1 cellular context compared by ENCODE assay signal in genomic region chr11:64888406-64888757, GRCh38.
TF ChIP-seq lines count a peak whose summit lies in the region.

No MANE protein-coding gene starts in this region.

TF ChIP-seq in HepG2, 621 proteins besides CTCF, POLR2A, EP300 and RAD21 (continues in another document):
- TF ChIP-seq POLR2AphosphoS5 (IDR thresholded peaks at IDR 0.05; ENCODE audit: low read depth, low read length) (peak; percentile 7; the same call in 1 of the 2 replicates), TAF15 (IDR thresholded peaks at IDR 0.05; ENCODE audit: low read depth, low read length, poor library complexity, severe bottlenecking) (peak; percentile 25), ATF3 (CRISPR knock-in tag; IDR thresholded peaks at IDR 0.05) (no peak), NR2F6 (IDR thresholded peaks at IDR 0.05) (peak; percentile 31; the same call in 1 of the 2 replicates), NR2F6 (CRISPR knock-in tag; IDR thresholded peaks at IDR 0.05) (no peak), ZNF530 (CRISPR knock-in tag; IDR thresholded peaks at IDR 0.05; ENCODE audit: low read depth) (no peak), ZBTB49 (CRISPR knock-in tag; IDR thresholded peaks at IDR 0.05; ENCODE audit: borderline replicate concordance) (no peak), MBD4 (IDR thresholded peaks at IDR 0.05; ENCODE audit: borderline replicate concordance, low read length) (no peak), BORCS8-MEF2B (CRISPR knock-in tag; IDR thresholded peaks at IDR 0.05) (0 out of 2 replicates have a peak, but pooled peaks have one; percentile 4), KIAA2018 (CRISPR knock-in tag; IDR thresholded peaks at IDR 0.05; ENCODE audit: borderline replicate concordance) (no peak), ZNF280D (CRISPR knock-in tag; IDR thresholded peaks at IDR 0.05) (0 out of 2 replicates have a peak, but pooled peaks have one; percentile 18), ZNF576 (CRISPR knock-in tag; IDR thresholded peaks at IDR 0.05) (no peak), ZNF773 (CRISPR knock-in tag; IDR thresholded peaks at IDR 0.05; ENCODE audit: borderline replicate concordance) (no peak), ZNF460 (CRISPR knock-in tag; IDR thresholded peaks at IDR 0.05; ENCODE audit: borderline replicate concordance) (no peak), HMGXB4 (CRISPR knock-in tag; IDR thresholded peaks at IDR 0.05; ENCODE audit: borderline replicate concordance in 1 of 2, low read depth in 1 of 2) (0 out of 4 replicates have a peak, but pooled peaks of 1 of the 2 experiments have one; percentile 2), IKZF4 (CRISPR knock-in tag; IDR thresholded peaks at IDR 0.05; ENCODE audit: borderline replicate concordance, low read depth, not compliant biosample characterization) (peak; percentile 14), ZNF547 (CRISPR knock-in tag; IDR thresholded peaks at IDR 0.05) (no peak), ZFP36 (IDR thresholded peaks at IDR 0.05; ENCODE audit: borderline replicate concordance, low read depth, low read length, partially characterized antibody) (no peak), THAP7 (CRISPR knock-in tag; IDR thresholded peaks at IDR 0.05) (no peak), ZBTB43 (CRISPR knock-in tag; conservative IDR thresholded peaks at IDR 0.05) (no peak), ZNF230 (CRISPR knock-in tag; IDR thresholded peaks at IDR 0.05) (no peak), THAP9 (CRISPR knock-in tag; IDR thresholded peaks at IDR 0.05; ENCODE audit: borderline replicate concordance) (no peak), SMARCC2 (IDR thresholded peaks at IDR 0.05) (no peak), USF2 (IDR thresholded peaks at IDR 0.05; ENCODE audit: low read depth, low read length) (no peak), USF2 (CRISPR knock-in tag; IDR thresholded peaks at IDR 0.05; ENCODE audit: borderline replicate concordance) (no peak), ZNF33A (CRISPR knock-in tag; IDR thresholded peaks at IDR 0.05; ENCODE audit: borderline replicate concordance) (no peak), FOSL1 (CRISPR knock-in tag; IDR thresholded peaks at IDR 0.05; ENCODE audit: borderline replicate concordance) (no peak), XBP1 (CRISPR knock-in tag; IDR thresholded peaks at IDR 0.05) (no peak)
